Comparison of ENCODE assay signal across 1 cellular context in the genomic region with DNA sequence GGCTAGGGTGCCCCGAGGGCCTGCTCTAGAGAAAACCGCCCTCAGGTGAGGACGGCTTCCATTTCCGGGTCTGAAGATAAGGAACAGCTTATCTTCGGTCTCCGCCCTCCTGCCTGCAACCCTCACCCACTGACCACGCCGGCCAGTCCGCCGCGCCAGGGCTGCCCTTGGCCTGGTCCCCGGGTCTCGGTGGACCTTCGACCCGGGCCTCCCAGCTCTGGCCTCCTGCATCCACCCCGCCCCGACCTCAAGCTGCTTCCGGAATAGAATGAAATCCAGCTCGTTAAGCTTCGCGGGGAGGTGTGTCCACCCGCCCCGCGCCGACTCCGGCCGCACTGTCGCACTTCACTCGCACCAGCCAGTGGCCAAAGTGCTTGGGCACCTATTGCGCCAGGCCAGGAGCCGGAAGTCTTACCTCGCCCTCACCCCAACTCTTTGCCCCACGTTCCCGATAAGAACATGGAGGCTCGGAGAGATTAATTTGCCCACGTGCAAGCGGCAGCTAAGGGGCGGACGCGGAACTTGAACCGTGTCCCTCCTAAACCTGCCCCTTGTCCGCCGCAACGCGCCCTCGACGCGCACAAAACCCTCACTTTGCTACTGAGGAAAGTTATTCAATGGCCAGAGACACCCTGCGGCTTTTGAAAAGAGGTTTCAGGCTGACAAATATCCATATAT.
TF ChIP-seq lines count a peak whose summit lies in the region.

No MANE protein-coding gene starts in this region.

TF ChIP-seq in WTC11, 78 proteins besides CTCF, POLR2A, EP300 and RAD21:
- TF ChIP-seq AFF4 (CRISPR knock-in tag; IDR thresholded peaks at IDR 0.05; ENCODE audit: borderline replicate concordance) (0 out of 2 replicates have a peak, but pooled peaks have one; percentile 45), RORB (CRISPR knock-in tag; IDR thresholded peaks at IDR 0.05) (no peak), GTF2I (CRISPR knock-in tag; conservative IDR thresholded peaks at IDR 0.05) (no peak), USF1 (CRISPR knock-in tag; IDR thresholded peaks at IDR 0.05) (0 out of 2 replicates have a peak, but pooled peaks have one; percentile 17), CREM (CRISPR knock-in tag; IDR thresholded peaks at IDR 0.05) (no peak), GABPB1 (CRISPR knock-in tag; IDR thresholded peaks at IDR 0.05) (peak; percentile 77; the same call in 1 of the 2 replicates), NFE2L1 (CRISPR knock-in tag; IDR thresholded peaks at IDR 0.05) (peak; percentile 21; the same call in 1 of the 2 replicates), NFYB (CRISPR knock-in tag; conservative IDR thresholded peaks at IDR 0.05; ENCODE audit: low read depth) (no peak), MAX (CRISPR knock-in tag; IDR thresholded peaks at IDR 0.05) (peak; percentile 80), MYBL2 (CRISPR knock-in tag; IDR thresholded peaks at IDR 0.05) (0 out of 2 replicates have a peak, but pooled peaks have one; percentile 62)
- TF ChIP-seq, protein P1, sequence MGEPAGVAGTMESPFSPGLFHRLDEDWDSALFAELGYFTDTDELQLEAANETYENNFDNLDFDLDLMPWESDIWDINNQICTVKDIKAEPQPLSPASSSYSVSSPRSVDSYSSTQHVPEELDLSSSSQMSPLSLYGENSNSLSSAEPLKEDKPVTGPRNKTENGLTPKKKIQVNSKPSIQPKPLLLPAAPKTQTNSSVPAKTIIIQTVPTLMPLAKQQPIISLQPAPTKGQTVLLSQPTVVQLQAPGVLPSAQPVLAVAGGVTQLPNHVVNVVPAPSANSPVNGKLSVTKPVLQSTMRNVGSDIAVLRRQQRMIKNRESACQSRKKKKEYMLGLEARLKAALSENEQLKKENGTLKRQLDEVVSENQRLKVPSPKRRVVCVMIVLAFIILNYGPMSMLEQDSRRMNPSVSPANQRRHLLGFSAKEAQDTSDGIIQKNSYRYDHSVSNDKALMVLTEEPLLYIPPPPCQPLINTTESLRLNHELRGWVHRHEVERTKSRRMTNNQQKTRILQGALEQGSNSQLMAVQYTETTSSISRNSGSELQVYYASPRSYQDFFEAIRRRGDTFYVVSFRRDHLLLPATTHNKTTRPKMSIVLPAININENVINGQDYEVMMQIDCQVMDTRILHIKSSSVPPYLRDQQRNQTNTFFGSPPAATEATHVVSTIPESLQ (CRISPR knock-in tag; IDR thresholded peaks at IDR 0.05) = no peak
TF ChIP-seq in WTC11: peak in this region for 6.
